In genomic region chr2:46982356-46983064, GRCh38 we compare ENCODE assay signal across 9 cellular contexts. TPM values are rescaled to one million over a fixed set of nuclear protein-coding genes. Genes with fewer than 3 reads are reported as not detected.
DNase-seq lines count a peak whose midpoint lies in the region; ATAC-seq, FAIRE-seq and TF ChIP-seq lines count a peak whose summit lies in the region.
"Had no signal": no experiment of that assay in that cellular context is flagged by ENCODE, and none has a peak within 500 bp of the region (broad histone marks: within the 10 kb centered on the region; RNA-seq: fewer than 3 reads in every experiment).

No MANE protein-coding gene starts in this region.

- H3K4me1 ChIP-seq in pancreas = peaks cover 28 to 52% (median 29%) of the 10 kb centered on the region in 3 donors

- H3K9me3 Mint-ChIP-seq in CD4-positive, alpha-beta T cell = no peaks in the 10 kb centered on the region
- H3K9me3 Mint-ChIP-seq in HFFc6 = no peaks in the 10 kb centered on the region
- no peaks in the 10 kb centered on the region for H3K9me3 Mint-ChIP-seq in activated naive CD8-positive, alpha-beta T cell treated with anti-CD3 and anti-CD28 coated beads, Interleukin-2, amount 50 U/mL, for 24 hours

- TF ChIP-seq CTCF in CD4-positive, alpha-beta T cell (IDR thresholded peaks at IDR 0.05) = no peak
- TF ChIP-seq CTCF in HFFc6 (IDR thresholded peaks at IDR 0.05) (no peak), pancreas (IDR thresholded peaks at IDR 0.05) (no peak)

- WGBS in pancreas, 2 donors = 89 to 93% methylated on average over 5 of the region's 5 CpGs

- CTCF ChIA-PET in CD4-positive, alpha-beta T cell (lab: Charles Lee) = interaction anchor here (0.6 to 1.9 kb wide), 3 partner anchors 48 to 341 kb away, joined by 3 to 6 read pairs (median 3); no protein-coding TSS in a partner anchor

- H3K4me3 ChIP-seq in pancreas = no peak overlapping the region

- POLR2A ChIA-PET in CD4-positive, alpha-beta T cell (lab: Charles Lee) = no interaction called here

- peaks cover 68% of the 10 kb centered on the region for H3K4me1 Mint-ChIP-seq in CD4-positive, alpha-beta T cell (ENCODE audit: low read depth)
- H3K4me1 Mint-ChIP-seq in HFFc6 (ENCODE audit: low read depth) = peaks cover 53% of the 10 kb centered on the region
- peaks cover 92% of the 10 kb centered on the region for H3K4me1 Mint-ChIP-seq in activated naive CD8-positive, alpha-beta T cell treated with anti-CD3 and anti-CD28 coated beads, Interleukin-2, amount 50 U/mL, for 24 hours

- no peak overlapping the region for H3K27ac ChIP-seq in CD4-positive, alpha-beta T cell (ENCODE audit: low read depth, low read length)
- peak overlapping the region; percentile 89 to 91 (median 91) for H3K27ac ChIP-seq in pancreas

- ATAC-seq in CD4-positive, alpha-beta T cell (ENCODE audit: poor library complexity) = no peak
- ATAC-seq in activated naive CD8-positive, alpha-beta T cell treated with anti-CD3 and anti-CD28 coated beads, Interleukin-2, amount 50 U/mL, for 24 hours = peak; percentile 11
- ATAC-seq in pancreas = peak in 2 of 4 donors; percentile 6 to 11
- no peak for ATAC-seq in HG03039 (IDR thresholded peaks at IDR 0.05; ENCODE audit: unreplicated experiment)

- intact Hi-C loops in CD4-positive, alpha-beta T cell (cut with DNase I, micrococcal nuclease) = no loop called here
- intact Hi-C loops in pancreas (cut with DNase I) = loop anchor here in 1 of 3 donors (5.0 kb wide), 2 partner anchors 190 to 340 kb away; no protein-coding TSS in a partner anchor

- H3K27me3 Mint-ChIP-seq in CD4-positive, alpha-beta T cell = no peaks in the 10 kb centered on the region
- peaks cover 2% of the 10 kb centered on the region; the same call in 1 of the 2 replicates for H3K27me3 Mint-ChIP-seq in HFFc6 (ENCODE audit: insufficient read depth)
- H3K27me3 Mint-ChIP-seq in activated naive CD8-positive, alpha-beta T cell treated with anti-CD3 and anti-CD28 coated beads, Interleukin-2, amount 50 U/mL, for 24 hours = no peaks in the 10 kb centered on the region

- H3K36me3 Mint-ChIP-seq in CD4-positive, alpha-beta T cell (ENCODE audit: low read depth) = peaks cover 54% of the 10 kb centered on the region
- peaks cover 7% of the 10 kb centered on the region; the same call in 1 of the 2 replicates for H3K36me3 Mint-ChIP-seq in HFFc6 (ENCODE audit: low read depth)
- peaks cover 25% of the 10 kb centered on the region for H3K36me3 Mint-ChIP-seq in activated naive CD8-positive, alpha-beta T cell treated with anti-CD3 and anti-CD28 coated beads, Interleukin-2, amount 50 U/mL, for 24 hours (ENCODE audit: low read depth)

- no peaks in the 10 kb centered on the region for H3K27me3 ChIP-seq in CD4-positive, alpha-beta T cell (ENCODE audit: control insufficient read depth, insufficient read depth, low read length)
- H3K27me3 ChIP-seq in pancreas = no peaks in the 10 kb centered on the region

- H3K4me3 Mint-ChIP-seq in CD4-positive, alpha-beta T cell = peak overlapping the region; percentile 20
- no peak overlapping the region for H3K4me3 Mint-ChIP-seq in HFFc6
- no peak overlapping the region for H3K4me3 Mint-ChIP-seq in activated naive CD8-positive, alpha-beta T cell treated with anti-CD3 and anti-CD28 coated beads, Interleukin-2, amount 50 U/mL, for 24 hours

- H3K27ac Mint-ChIP-seq in CD4-positive, alpha-beta T cell = peak overlapping the region; percentile 47
- peak overlapping the region; percentile 63; the same call in 1 of the 2 replicates for H3K27ac Mint-ChIP-seq in HFFc6
- peak overlapping the region; percentile 70 for H3K27ac Mint-ChIP-seq in activated naive CD8-positive, alpha-beta T cell treated with anti-CD3 and anti-CD28 coated beads, Interleukin-2, amount 50 U/mL, for 24 hours

- no peaks in the 10 kb centered on the region for H3K9me3 ChIP-seq in CD4-positive, alpha-beta T cell (ENCODE audit: control insufficient read depth, low read length)
- no peaks in the 10 kb centered on the region for H3K9me3 ChIP-seq in pancreas

- no peak for FAIRE-seq in pancreas (lab: Jason Lieb, UNC)
- no peak for FAIRE-seq in urothelium cell line (lab: Jason Lieb, UNC)
- FAIRE-seq: TTC549 had no signal

- H3K36me3 ChIP-seq in pancreas = peaks cover 0 to 7% (median 0%) of the 10 kb centered on the region in 3 donors

- DNase-seq in CD4-positive, alpha-beta T cell = no peak
- DNase-seq in HFFc6 = no peak
- DNase-seq in activated naive CD8-positive, alpha-beta T cell treated with anti-CD3 and anti-CD28 coated beads, Interleukin-2, amount 50 U/mL, for 24 hours = no peak
- DNase-seq in pancreas = no peak
- DNase-seq in NCI-H510A treated with DMSO at 0.1 percent for 48 hours (lab: John Stamatoyannopoulos, UW) = no peak
- no peak for DNase-seq in ureter (ENCODE audit: low spot score)
- DNase-seq in urothelium cell line (ENCODE audit: low spot score) = no peak

RNA-seq across cellular contexts. Expression of gene TTC7A, which starts 41.5 kb away (rescaled TPM):
- total RNA-seq in CD4-positive, alpha-beta T cell = 10 to 100 TPM; 40.3 to 40.6 TPM
- total RNA-seq in HFFc6 (2021; fragmentation: NEBNext Ultra II Directional; extraction: Animal tissue kit (Norgen Biotek cat#: 25700)) = 10 to 100 TPM; 17.6 to 27.7 (median 23.2) TPM
- 10 to 100 TPM; 14.4 to 23.7 (median 21.2) TPM for total RNA-seq in pancreas
- polyA plus RNA-seq in pancreas = 10 to 100 TPM; 10.4 to 21.6 TPM
- total RNA-seq in ureter = 20.6 TPM
